In the genomic region with DNA sequence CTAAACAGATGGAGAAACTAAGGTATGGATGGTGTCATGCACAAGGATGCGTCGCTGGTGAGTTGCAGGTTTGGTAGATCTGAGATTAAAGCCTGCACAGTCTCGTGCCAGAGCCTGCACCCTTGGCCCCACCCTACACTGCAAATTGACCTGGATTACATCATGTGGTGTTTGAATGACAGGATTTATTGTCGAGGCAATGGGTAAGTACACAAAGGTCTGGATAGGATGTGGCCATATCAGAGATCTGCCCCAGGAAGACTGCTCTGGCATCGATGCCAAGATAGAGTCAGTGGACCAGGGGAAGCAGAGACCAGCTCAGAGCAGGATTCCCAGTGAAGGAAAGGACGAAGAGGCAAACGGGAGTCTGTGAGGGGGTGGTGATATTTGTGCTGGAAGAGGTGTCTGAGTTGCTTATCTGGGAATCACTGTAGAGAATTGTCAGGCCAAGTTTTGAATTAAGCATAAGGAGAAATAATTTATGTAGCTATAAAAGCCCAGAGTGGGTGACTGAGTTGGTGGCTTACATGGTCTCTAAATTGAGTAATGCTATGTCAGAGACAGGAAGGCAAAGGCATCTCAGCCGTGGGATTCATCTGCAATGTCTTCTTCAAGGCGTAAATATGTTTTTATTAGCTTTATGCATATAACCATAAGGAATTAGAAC, we compare ENCODE assay signal across 21 cellular contexts.
DNase-seq lines count a peak whose midpoint lies in the region; FAIRE-seq lines count a peak whose summit lies in the region.
"Had no signal": no experiment of that assay in that cellular context is flagged by ENCODE, and none has a peak within 500 bp of the region (broad histone marks: within the 10 kb centered on the region; RNA-seq: fewer than 3 reads in every experiment).

No MANE protein-coding gene starts in this region.

- H2AFZ ChIP-seq in Karpas-422 (ENCODE audit: low read length): no peak overlapping the region
- H2AFZ ChIP-seq: GM23338, PC-9 had no signal

- H3K79me2 ChIP-seq in Karpas-422 (ENCODE audit: low read length): no peaks in the 10 kb centered on the region

- no peak overlapping the region for H3K9ac ChIP-seq in Karpas-422 (ENCODE audit: low read length)
- H3K9ac ChIP-seq: BLaER1 had no signal

- no peaks in the 10 kb centered on the region for H3K9me3 ChIP-seq in Karpas-422 (ENCODE audit: low read length)
- H3K9me3 ChIP-seq: BLaER1, SJCRH30 had no signal

- no peaks in the 10 kb centered on the region for H3K36me3 ChIP-seq in Karpas-422 (ENCODE audit: insufficient read depth, low read length)
- H3K36me3 ChIP-seq: BLaER1, SJCRH30 had no signal

- DNase-seq in NCI-H748 (lab: John Stamatoyannopoulos, UW; ENCODE audit: unreplicated experiment) (peak; percentile 10), NCI-H748 treated with DMSO at 0.1 percent for 48 hours (lab: John Stamatoyannopoulos, UW) (no peak), Karpas-422 (no peak), SW480 (ENCODE audit: low spot score) (peak; percentile 58), superior temporal gyrus (ENCODE audit: extremely low spot score) (peak; percentile 40), HK-2 (ENCODE audit: unreplicated experiment) (no peak), urothelium cell line (ENCODE audit: low spot score) (no peak)
- no peak for DNase-seq in activated naive CD4-positive, alpha-beta T cell treated with Interleukin-2 at 50 U/mL for 16 hours
- DNase-seq: CD8-positive, alpha-beta T cell; GF-D8; Kasumi-1; NCI-H1105 treated with DMSO at 0.1 percent for 48 hours; NCI-H187 treated with DMSO at 0.1 percent for 48 hours; NCI-H524 treated with DMSO at 0.1 percent for 48 hours; PC-9; SJCRH30 had no signal

- H4K20me1 ChIP-seq in Karpas-422 (ENCODE audit: insufficient read depth, low read depth, low read length): no peaks in the 10 kb centered on the region
- H4K20me1 ChIP-seq: BLaER1 had no signal

- no peaks in the 10 kb centered on the region for H3K9me2 ChIP-seq in Karpas-422 (replicated peaks; ENCODE audit: insufficient read depth, low read length)

- H3K4me1 ChIP-seq in Karpas-422 (ENCODE audit: low read length): peaks cover 23% of the 10 kb centered on the region
- H3K4me1 ChIP-seq: SJCRH30 had no signal

- H3K4me2 ChIP-seq in Karpas-422 (ENCODE audit: low read depth, low read length, poor library complexity, severe bottlenecking): peak overlapping the region; percentile 48
- H3K4me2 ChIP-seq: BLaER1, GM23338, PC-9 had no signal

- H3K4me3 ChIP-seq in Karpas-422 (ENCODE audit: low read length): no peak overlapping the region
- H3K4me3 ChIP-seq: BLaER1, GM23338, PC-9, SJCRH30 had no signal

- H3K27ac ChIP-seq in Karpas-422 (ENCODE audit: low read length): no peak overlapping the region
- H3K27ac ChIP-seq: BLaER1, PC-9, SJCRH30 had no signal

- no peak for FAIRE-seq in urothelium cell line (lab: Jason Lieb, UNC)
- FAIRE-seq: A204.1, D721Med, GM12892 had no signal

- no peaks in the 10 kb centered on the region for H3K27me3 ChIP-seq in Karpas-422 (ENCODE audit: low read length)
- H3K27me3 ChIP-seq: BLaER1 had no signal

Comparison
In these comparisons a context has a peak if more than half of its experiments do, and no peak if none do; other contexts are left out.
1. DNase-seq: peak in NCI-H748 (single experiment), SW480 (single experiment) and superior temporal gyrus (single experiment); none in NCI-H748 treated with DMSO at 0.1 percent for 48 hours (single experiment), Karpas-422 (single experiment), activated naive CD4-positive, alpha-beta T cell treated with Interleukin-2 at 50 U/mL for 16 hours (single experiment), HK-2 (single experiment) and urothelium cell line (single experiment).